9 cellular contexts compared by ENCODE assay signal in genomic region chr12:47772094-47772660, GRCh38. TPM values are rescaled to one million over a fixed set of nuclear protein-coding genes. Genes with fewer than 3 reads are reported as not detected.
DNase-seq lines count a peak whose midpoint lies in the region; ATAC-seq and TF ChIP-seq lines count a peak whose summit lies in the region.
"Had no signal": no experiment of that assay in that cellular context is flagged by ENCODE, and none has a peak within 500 bp of the region (broad histone marks: within the 10 kb centered on the region; RNA-seq: fewer than 3 reads in every experiment).

No MANE protein-coding gene starts in this region.

- POLR2A ChIA-PET in activated CD4-positive, alpha-beta T cell treated with anti-CD3 and anti-CD28 coated beads for 36 hours (lab: Charles Lee) = no interaction called here

- peaks cover 39 to 42% (median 39%) of the 10 kb centered on the region in 3 donors for H3K4me1 ChIP-seq in skeletal muscle tissue (ENCODE audit: control insufficient read depth in 3 of 3, insufficient read depth in 3 of 3, low read length in 3 of 3)

- no peaks in the 10 kb centered on the region for H3K36me3 Mint-ChIP-seq in activated CD4-positive, alpha-beta T cell treated with anti-CD3 and anti-CD28 coated beads for 36 hours (ENCODE audit: low read depth)

- TF ChIP-seq CTCF in SU-DHL-6 (IDR thresholded peaks at IDR 0.05; ENCODE audit: insufficient read depth, low read length, poor library complexity, severe bottlenecking) = no peak
- no peak for TF ChIP-seq CTCF in omental fat pad (IDR thresholded peaks at IDR 0.05)

- H3K4me1 Mint-ChIP-seq in activated CD4-positive, alpha-beta T cell treated with anti-CD3 and anti-CD28 coated beads for 36 hours = peaks cover 31% of the 10 kb centered on the region

- H3K4me3 Mint-ChIP-seq in activated CD4-positive, alpha-beta T cell treated with anti-CD3 and anti-CD28 coated beads for 36 hours = peak overlapping the region; percentile 68

- no peak overlapping the region for H3K4me3 ChIP-seq in SU-DHL-6 (ENCODE audit: insufficient read depth, low read length, poor library complexity, severe bottlenecking)
- H3K4me3 ChIP-seq in skeletal muscle tissue (ENCODE audit: low read length in 3 of 3) = peak overlapping the region; percentile 75 to 81 (median 81)

- H3K27me3 Mint-ChIP-seq in activated CD4-positive, alpha-beta T cell treated with anti-CD3 and anti-CD28 coated beads for 36 hours = peaks cover 4% of the 10 kb centered on the region

- H3F3A ChIP-seq in SU-DHL-6 (ENCODE audit: insufficient read depth) = no peaks in the 10 kb centered on the region

- H3K9me3 Mint-ChIP-seq in activated CD4-positive, alpha-beta T cell treated with anti-CD3 and anti-CD28 coated beads for 36 hours (ENCODE audit: low read depth) = no peaks in the 10 kb centered on the region

- H3K9me3 ChIP-seq in SU-DHL-6 (ENCODE audit: insufficient read depth, low read length) = no peaks in the 10 kb centered on the region
- H3K9me3 ChIP-seq in skeletal muscle tissue (ENCODE audit: control insufficient read depth in 3 of 3, low read length in 3 of 3) = no peaks in the 10 kb centered on the region

- H3K27me3 ChIP-seq in SU-DHL-6 (ENCODE audit: low read length) (no peaks in the 10 kb centered on the region), skeletal muscle tissue (ENCODE audit: control insufficient read depth in 3 of 3, insufficient read depth in 3 of 3, low read length in 3 of 3) (no peaks in the 10 kb centered on the region)

- no peak for ATAC-seq in activated CD4-positive, alpha-beta T cell treated with anti-CD3 and anti-CD28 coated beads for 36 hours
- ATAC-seq in omental fat pad (ENCODE audit: low FRiP score) = no peak
- no peak for ATAC-seq in GM18505 (IDR thresholded peaks at IDR 0.05; ENCODE audit: unreplicated experiment)

- H3K9ac ChIP-seq in SU-DHL-6 (ENCODE audit: low read length) = 0 out of 2 replicates have a peak overlapping the region, but pooled peaks have one; percentile 77
- H3K9ac ChIP-seq in skeletal muscle tissue (ENCODE audit: low read depth in 1 of 3, low read length in 3 of 3) = peak overlapping the region; percentile 83 to 85 (median 84)

- intact Hi-C loops in activated CD4-positive, alpha-beta T cell treated with anti-CD3 and anti-CD28 coated beads for 36 hours (cut with DNase I, micrococcal nuclease) = loop anchor here in 1 of 2 experiments (10.0 kb wide), 1 partner anchor 737 kb away; no protein-coding TSS in a partner anchor

- peak overlapping the region; percentile 60 for H3K27ac Mint-ChIP-seq in activated CD4-positive, alpha-beta T cell treated with anti-CD3 and anti-CD28 coated beads for 36 hours

- CTCF ChIA-PET in activated CD4-positive, alpha-beta T cell treated with anti-CD3 and anti-CD28 coated beads for 36 hours (lab: Charles Lee) = interaction anchor here (0.6 to 18.7 kb wide), 17 partner anchors 10 to 191 kb away, joined by 3 to 449 read pairs (median 3); partner anchors contain the start of genes ENDOU, RPAP3 and TMEM106C

- H3K9me2 ChIP-seq in SU-DHL-6 (replicated peaks; ENCODE audit: insufficient read depth, low read length) = no peaks in the 10 kb centered on the region

- peak overlapping the region; percentile 86 for H3K4me2 ChIP-seq in SU-DHL-6 (ENCODE audit: low read depth, low read length, poor library complexity, severe bottlenecking)

- no peaks in the 10 kb centered on the region for H3K36me3 ChIP-seq in SU-DHL-6 (ENCODE audit: low read length)
- no peaks in the 10 kb centered on the region for H3K36me3 ChIP-seq in skeletal muscle tissue (ENCODE audit: control insufficient read depth in 3 of 3, insufficient read depth in 3 of 3, low read length in 3 of 3)

- no peaks in the 10 kb centered on the region for H4K20me1 ChIP-seq in SU-DHL-6 (ENCODE audit: low read depth, low read length)

- H3K27ac ChIP-seq in SU-DHL-6 (ENCODE audit: low read depth, low read length) (no peak overlapping the region), skeletal muscle tissue (ENCODE audit: low read depth, low read length) (no peak overlapping the region)

- no peak for DNase-seq in activated CD4-positive, alpha-beta T cell treated with anti-CD3 and anti-CD28 coated beads for 36 hours
- no peak for DNase-seq in activated CD4-positive, alpha-beta T cell treated with anti-CD3 and anti-CD28 coated beads for 4 hours
- DNase-seq in globus pallidus (ENCODE audit: low spot score) = peak; percentile 65
- no peak for DNase-seq in omental fat pad (ENCODE audit: low spot score)
- no peak for DNase-seq in foreskin melanocyte

- no peaks in the 10 kb centered on the region for H3K79me2 ChIP-seq in SU-DHL-6 (ENCODE audit: insufficient read depth, low read length)

- TF ChIP-seq POLR2A in GM18505 (IDR thresholded peaks at IDR 0.05; ENCODE audit: borderline replicate concordance, extremely low read depth, insufficient read depth, insufficient read length) = no peak

- no peak overlapping the region for H2AFZ ChIP-seq in SU-DHL-6 (ENCODE audit: low read depth, low read length, severe bottlenecking)

RNA-seq across cellular contexts. Expression of gene SLC48A1, which starts 0.9 kb away (rescaled TPM):
- 1 to 10 TPM; 5.9 to 8.5 TPM for total RNA-seq in activated CD4-positive, alpha-beta T cell treated with anti-CD3 and anti-CD28 coated beads for 36 hours
- total RNA-seq in skeletal muscle tissue = 7.8 TPM
- 10 to 100 TPM; 27.6 to 50.3 (median 48.1) TPM for total RNA-seq in omental fat pad

RNA-seq across cellular contexts. Expression of gene RAPGEF3, which starts 13.5 kb away (rescaled TPM):
- under 1 TPM; 0.43 to 0.83 TPM for total RNA-seq in activated CD4-positive, alpha-beta T cell treated with anti-CD3 and anti-CD28 coated beads for 36 hours
- 8.4 TPM for total RNA-seq in skeletal muscle tissue
- 100 to 1,000 TPM in 1 of 4 donors, 10 to 100 TPM in 3; 24.2 to 270 (median 59.1) TPM for total RNA-seq in omental fat pad

RNA-seq across cellular contexts. Expression of gene ENDOU, which starts 46.9 kb away (rescaled TPM):
- not detected for total RNA-seq in activated CD4-positive, alpha-beta T cell treated with anti-CD3 and anti-CD28 coated beads for 36 hours
- total RNA-seq in skeletal muscle tissue (1.0 TPM), omental fat pad (1 to 10 TPM; 2.1 to 2.7 (median 2.2) TPM)
- total RNA-seq: HT-29 had no signal

RNA-seq across cellular contexts. Expression of gene HDAC7, which starts 47.5 kb away (rescaled TPM):
- total RNA-seq in activated CD4-positive, alpha-beta T cell treated with anti-CD3 and anti-CD28 coated beads for 36 hours = 100 to 1,000 TPM; 331 to 385 TPM
- total RNA-seq in skeletal muscle tissue (21.4 TPM), omental fat pad (100 to 1,000 TPM in 1 of 4 donors, 10 to 100 TPM in 3; 40.3 to 102 (median 62.9) TPM)
